In genomic region chr16:66977341-66978113, GRCh38 we compare ENCODE assay signal across 8 cellular contexts. TPM values are rescaled to one million over a fixed set of nuclear protein-coding genes. Genes with fewer than 3 reads are reported as not detected.
DNase-seq lines count a peak whose midpoint lies in the region; ATAC-seq and TF ChIP-seq lines count a peak whose summit lies in the region.

No MANE protein-coding gene starts in this region.

- H3K4me3 ChIP-seq in LNCaP clone FGC (ENCODE audit: low read depth, low read length), result no peak overlapping the region
- no peak overlapping the region for H3K4me3 ChIP-seq in fibroblast of villous mesenchyme (ENCODE audit: low read depth, low read length)

- no peaks in the 10 kb centered on the region for H3K9me3 Mint-ChIP-seq in activated T-helper 17 cell treated with anti-CD3 and anti-CD28 coated beads, Interleukin-2, amount 50 U/mL, for 72 hours

- H3K27me3 Mint-ChIP-seq in activated T-helper 17 cell treated with anti-CD3 and anti-CD28 coated beads, Interleukin-2, amount 50 U/mL, for 72 hours, result no peaks in the 10 kb centered on the region

- no peak overlapping the region for H3K27ac ChIP-seq in C4-2B

- H3K4me1 Mint-ChIP-seq in activated T-helper 17 cell treated with anti-CD3 and anti-CD28 coated beads, Interleukin-2, amount 50 U/mL, for 72 hours, result peaks cover 32% of the 10 kb centered on the region

- DNase-seq in LNCaP clone FGC (ENCODE audit: low read depth), result no peak
- DNase-seq in SHP77 (lab: John Stamatoyannopoulos, UW), result peak; percentile 81
- DNase-seq in fibroblast of villous mesenchyme (ENCODE audit: low read depth), result peak; percentile 82
- peak in 54 of 56 donors; percentile 25 to 93 (median 74) for DNase-seq in nucleus accumbens (lab: John Stamatoyannopoulos, UW)
- peak; percentile 96 for DNase-seq in superior temporal gyrus (ENCODE audit: extremely low spot score)

- TF ChIP-seq CTCF in C4-2B (conservative IDR thresholded peaks at IDR 0.05), result peak; percentile 93
- TF ChIP-seq CTCF in LNCaP clone FGC (IDR thresholded peaks at IDR 0.05; ENCODE audit: control insufficient read depth, extremely low read depth, insufficient read depth), result peak; percentile 97
- TF ChIP-seq CTCF in fibroblast of villous mesenchyme (IDR thresholded peaks at IDR 0.05; ENCODE audit: insufficient read depth, low read depth, low read length), result peak; percentile 94

- ATAC-seq in GM21381 (IDR thresholded peaks at IDR 0.05; ENCODE audit: unreplicated experiment), result peak; percentile 60
- ATAC-seq in activated T-helper 17 cell treated with anti-CD3 and anti-CD28 coated beads, Interleukin-2, amount 50 U/mL, for 72 hours (replicated peaks), result peak; percentile 92

- peak overlapping the region; percentile 71 for H3K27ac Mint-ChIP-seq in activated T-helper 17 cell treated with anti-CD3 and anti-CD28 coated beads, Interleukin-2, amount 50 U/mL, for 72 hours

- H3K4me3 Mint-ChIP-seq in activated T-helper 17 cell treated with anti-CD3 and anti-CD28 coated beads, Interleukin-2, amount 50 U/mL, for 72 hours, result peak overlapping the region; percentile 84

- H3K36me3 Mint-ChIP-seq in activated T-helper 17 cell treated with anti-CD3 and anti-CD28 coated beads, Interleukin-2, amount 50 U/mL, for 72 hours (ENCODE audit: low read depth), result no peaks in the 10 kb centered on the region

RNA-seq across cellular contexts. Expression of gene CES4A, which starts 10.9 kb away (rescaled TPM):
- 10 to 100 TPM; 18.3 to 43.5 TPM for total RNA-seq in activated T-helper 17 cell treated with anti-CD3 and anti-CD28 coated beads, Interleukin-2, amount 50 U/mL, for 72 hours
- total RNA-seq in fibroblast of villous mesenchyme, result 1.9 and 4.3 TPM in 2 replicates

RNA-seq across cellular contexts. Expression of gene CES3, which starts 16.5 kb away (rescaled TPM):
- total RNA-seq in activated T-helper 17 cell treated with anti-CD3 and anti-CD28 coated beads, Interleukin-2, amount 50 U/mL, for 72 hours, result 1 to 10 TPM; 2.6 to 4.2 TPM
- total RNA-seq in fibroblast of villous mesenchyme, result 0.32 TPM in 1 of 2 replicates, not detected in the other

RNA-seq across cellular contexts. Expression of gene CES2, which starts 42.2 kb away (rescaled TPM):
- 10 to 100 TPM; 31.2 to 31.5 TPM for total RNA-seq in activated T-helper 17 cell treated with anti-CD3 and anti-CD28 coated beads, Interleukin-2, amount 50 U/mL, for 72 hours
- 38.9 and 41.9 TPM in 2 replicates for total RNA-seq in fibroblast of villous mesenchyme

RNA-seq across cellular contexts. Expression of gene CIAO2B, which starts 43.3 kb away (rescaled TPM):
- total RNA-seq in activated T-helper 17 cell treated with anti-CD3 and anti-CD28 coated beads, Interleukin-2, amount 50 U/mL, for 72 hours, result 100 to 1,000 TPM; 153 to 167 TPM
- total RNA-seq in fibroblast of villous mesenchyme, result 133 and 136 TPM in 2 replicates

RNA-seq across cellular contexts. Expression of gene CBFB, which starts 51.4 kb away (rescaled TPM):
- 100 to 1,000 TPM; 115 to 214 TPM for total RNA-seq in activated T-helper 17 cell treated with anti-CD3 and anti-CD28 coated beads, Interleukin-2, amount 50 U/mL, for 72 hours
- total RNA-seq in fibroblast of villous mesenchyme, result 71.8 and 91.5 TPM in 2 replicates
